9 cellular contexts compared by ENCODE assay signal in genomic region chr14:36941783-36942521, GRCh38.
DNase-seq lines count a peak whose midpoint lies in the region; ATAC-seq and TF ChIP-seq lines count a peak whose summit lies in the region.
"Had no signal": no experiment of that assay in that cellular context is flagged by ENCODE, and none has a peak within 500 bp of the region (broad histone marks: within the 10 kb centered on the region; RNA-seq: fewer than 3 reads in every experiment).

No MANE protein-coding gene starts in this region.

- no peak overlapping the region for H3K4me3 ChIP-seq in fibroblast of villous mesenchyme (ENCODE audit: low read depth, low read length)
- no peak overlapping the region for H3K4me3 ChIP-seq in upper lobe of left lung

- peak; percentile 92 for TF ChIP-seq RAD21 in Ishikawa (IDR thresholded peaks at IDR 0.05; ENCODE audit: low read depth)

- H3K27me3 ChIP-seq in upper lobe of left lung: no peaks in the 10 kb centered on the region

- H3K9me3 ChIP-seq in upper lobe of left lung: no peaks in the 10 kb centered on the region

- no peaks in the 10 kb centered on the region for H3K36me3 ChIP-seq in upper lobe of left lung

- 12% methylated on average over 12 of the region's 12 CpGs for WGBS in upper lobe of left lung, 2 donors

- peaks cover 2% of the 10 kb centered on the region for H3K27me3 Mint-ChIP-seq in activated T-cell treated with anti-CD3 and anti-CD28 coated beads, Interleukin-2, amount 50 U/mL, for 24 hours

- DNase-seq in EH (ENCODE audit: low read depth) (peak; percentile 64), NOMO-1 treated with dmso at 0.1 percent for 144 hours (lab: John Stamatoyannopoulos, UW; ENCODE audit: unreplicated experiment) (peak; percentile 1), fibroblast of villous mesenchyme (ENCODE audit: low read depth) (peak; percentile 54), nucleus accumbens (lab: John Stamatoyannopoulos, UW) (peak in 46 of 56 donors; percentile 0 to 83 (median 20)), upper lobe of left lung (peak in 1 of 2 donors; percentile 56)
- peak; percentile 64 for DNase-seq in activated T-cell treated with anti-CD3 and anti-CD28 coated beads, Interleukin-2, amount 50 U/mL, for 24 hours

- H3K27ac ChIP-seq in upper lobe of left lung: no peak overlapping the region

- TF ChIP-seq EP300 in Ishikawa (IDR thresholded peaks at IDR 0.05; ENCODE audit: borderline replicate concordance) (no peak), upper lobe of left lung (IDR thresholded peaks at IDR 0.05) (no peak)

- ATAC-seq in GM21717 (IDR thresholded peaks at IDR 0.05; ENCODE audit: unreplicated experiment) (peak; percentile 89), upper lobe of left lung (ENCODE audit: low FRiP score in 2 of 2) (peak in 1 of 2 donors; percentile 89)

- no peak for TF ChIP-seq POLR2A in upper lobe of left lung (IDR thresholded peaks at IDR 0.05)

- H3K4me1 ChIP-seq in upper lobe of left lung: no peaks in the 10 kb centered on the region

- H3K27ac Mint-ChIP-seq in activated T-cell treated with anti-CD3 and anti-CD28 coated beads, Interleukin-2, amount 50 U/mL, for 24 hours: no peak overlapping the region
- H3K27ac Mint-ChIP-seq: activated naive CD8-positive, alpha-beta T cell had no signal

- no peaks in the 10 kb centered on the region for H3K36me3 Mint-ChIP-seq in activated T-cell treated with anti-CD3 and anti-CD28 coated beads, Interleukin-2, amount 50 U/mL, for 24 hours (ENCODE audit: low read depth)
- H3K36me3 Mint-ChIP-seq: activated naive CD8-positive, alpha-beta T cell had no signal

- H3K9me3 Mint-ChIP-seq in activated T-cell treated with anti-CD3 and anti-CD28 coated beads, Interleukin-2, amount 50 U/mL, for 24 hours: no peaks in the 10 kb centered on the region

- peak; percentile 96 for TF ChIP-seq CTCF in fibroblast of villous mesenchyme (IDR thresholded peaks at IDR 0.05; ENCODE audit: insufficient read depth, low read depth, low read length)
- TF ChIP-seq CTCF in upper lobe of left lung (IDR thresholded peaks at IDR 0.05): peak; percentile 47 to 90 (median 73)

- no peaks in the 10 kb centered on the region for H3K4me1 Mint-ChIP-seq in activated T-cell treated with anti-CD3 and anti-CD28 coated beads, Interleukin-2, amount 50 U/mL, for 24 hours (ENCODE audit: low read depth)

- no peak overlapping the region for H3K4me3 Mint-ChIP-seq in activated T-cell treated with anti-CD3 and anti-CD28 coated beads, Interleukin-2, amount 50 U/mL, for 24 hours
- H3K4me3 Mint-ChIP-seq: activated naive CD8-positive, alpha-beta T cell had no signal

TF ChIP-seq in Ishikawa, 13 proteins besides CTCF, POLR2A, EP300 and RAD21:
- TF ChIP-seq ZBTB7A (IDR thresholded peaks at IDR 0.05; ENCODE audit: low read depth): no peak
- no peak for TF ChIP-seq EGR1 (IDR thresholded peaks at IDR 0.05)
- TF ChIP-seq FOXM1 (IDR thresholded peaks at IDR 0.05; ENCODE audit: borderline replicate concordance, low read depth): no peak
- TF ChIP-seq USF1 (IDR thresholded peaks at IDR 0.05): no peak
- TF ChIP-seq CREB1 (IDR thresholded peaks at IDR 0.05; ENCODE audit: low read depth): no peak
- no peak for TF ChIP-seq CEBPB (IDR thresholded peaks at IDR 0.05)
TF ChIP-seq in Ishikawa: peak in this region for 0.
